ENCODE assay signal across 11 cellular contexts in genomic region chr4:52643846-52644245, GRCh38. TPM values are rescaled to one million over a fixed set of nuclear protein-coding genes. Genes with fewer than 3 reads are reported as not detected.
DNase-seq lines count a peak whose midpoint lies in the region; ATAC-seq and TF ChIP-seq lines count a peak whose summit lies in the region.
"Had no signal": no experiment of that assay in that cellular context is flagged by ENCODE, and none has a peak within 500 bp of the region (broad histone marks: within the 10 kb centered on the region; RNA-seq: fewer than 3 reads in every experiment).

No MANE protein-coding gene starts in this region.

- no peaks in the 10 kb centered on the region for H3K27me3 Mint-ChIP-seq in activated CD4-positive, alpha-beta T cell treated with anti-CD3 and anti-CD28 coated beads for 36 hours
- H3K27me3 Mint-ChIP-seq: activated B cell treated with CpG ODN at 0.5 μM for 24 hours had no signal

- H3K4me3 Mint-ChIP-seq in activated CD4-positive, alpha-beta T cell treated with anti-CD3 and anti-CD28 coated beads for 36 hours, result no peak overlapping the region
- H3K4me3 Mint-ChIP-seq: activated B cell treated with CpG ODN at 0.5 μM for 24 hours had no signal

- H3K27ac ChIP-seq in Peyer's patch, result no peak overlapping the region
- H3K27ac ChIP-seq in thyroid gland, result no peak overlapping the region
- H3K27ac ChIP-seq: 22Rv1, epithelial cell of prostate had no signal

- no peak overlapping the region for H3K4me3 ChIP-seq in Peyer's patch
- H3K4me3 ChIP-seq in foreskin fibroblast (ENCODE audit: low read depth in 1 of 2, low read length in 2 of 2), result no peak overlapping the region
- H3K4me3 ChIP-seq in thyroid gland (replicated peaks in 1 of 3), result no peak overlapping the region

- H3K27me3 ChIP-seq in Peyer's patch, result no peaks in the 10 kb centered on the region
- no peaks in the 10 kb centered on the region for H3K27me3 ChIP-seq in thyroid gland

- no peaks in the 10 kb centered on the region for H3K36me3 Mint-ChIP-seq in activated CD4-positive, alpha-beta T cell treated with anti-CD3 and anti-CD28 coated beads for 36 hours (ENCODE audit: low read depth)

- 15 to 30% methylated on average over 4 of the region's 4 CpGs for WGBS in thyroid gland, 2 donors

- H3K9me3 Mint-ChIP-seq in activated CD4-positive, alpha-beta T cell treated with anti-CD3 and anti-CD28 coated beads for 36 hours (ENCODE audit: low read depth), result no peaks in the 10 kb centered on the region
- H3K9me3 Mint-ChIP-seq: activated B cell treated with CpG ODN at 0.5 μM for 24 hours had no signal

- no peak for TF ChIP-seq CTCF in Peyer's patch (IDR thresholded peaks at IDR 0.05)
- TF ChIP-seq CTCF in foreskin fibroblast (IDR thresholded peaks at IDR 0.05; ENCODE audit: low read depth, low read length), result no peak
- no peak for TF ChIP-seq CTCF in thyroid gland (IDR thresholded peaks at IDR 0.05)

- no peak for ATAC-seq in activated CD4-positive, alpha-beta T cell treated with anti-CD3 and anti-CD28 coated beads for 36 hours

- no peak for TF ChIP-seq POLR2A in Peyer's patch (IDR thresholded peaks at IDR 0.05)
- TF ChIP-seq POLR2A in thyroid gland (IDR thresholded peaks at IDR 0.05), result no peak

- no peaks in the 10 kb centered on the region for H3K9me3 ChIP-seq in Peyer's patch
- no peaks in the 10 kb centered on the region for H3K9me3 ChIP-seq in thyroid gland

- H3K36me3 ChIP-seq in Peyer's patch (no peaks in the 10 kb centered on the region), thyroid gland (no peaks in the 10 kb centered on the region)

- H3K4me1 ChIP-seq in Peyer's patch, result peaks cover 0 to 10% (median 0%) of the 10 kb centered on the region in 4 donors
- peaks cover 4 to 28% of the 10 kb centered on the region in 2 donors for H3K4me1 ChIP-seq in thyroid gland

- intact Hi-C loops in thyroid gland (cut with DNase I), result no loop called here
- intact Hi-C loops in activated CD4-positive, alpha-beta T cell treated with anti-CD3 and anti-CD28 coated beads for 36 hours (cut with DNase I, micrococcal nuclease), result no loop called here

- H3K4me1 Mint-ChIP-seq in activated CD4-positive, alpha-beta T cell treated with anti-CD3 and anti-CD28 coated beads for 36 hours, result peaks cover 23% of the 10 kb centered on the region

- DNase-seq in DMS 273 (lab: John Stamatoyannopoulos, UW; ENCODE audit: unreplicated experiment) (peak; percentile 48), DMS 273 treated with DMSO at 0.1 percent for 48 hours (lab: John Stamatoyannopoulos, UW) (no peak), Peyer's patch (peak in 2 of 3 donors; percentile 24 to 55), foreskin fibroblast (peak; percentile 53 to 74), thyroid gland (peak; percentile 95 to 97), medulla oblongata (ENCODE audit: extremely low spot score) (no peak), T-helper 1 cell (no peak)
- no peak for DNase-seq in activated CD4-positive, alpha-beta T cell treated with anti-CD3 and anti-CD28 coated beads for 36 hours
- DNase-seq: activated B cell treated with CpG ODN at 0.5 μM for 24 hours had no signal

- POLR2A ChIA-PET in activated CD4-positive, alpha-beta T cell treated with anti-CD3 and anti-CD28 coated beads for 36 hours (lab: Charles Lee), result no interaction called here

- no peak overlapping the region for H3K27ac Mint-ChIP-seq in activated CD4-positive, alpha-beta T cell treated with anti-CD3 and anti-CD28 coated beads for 36 hours
- H3K27ac Mint-ChIP-seq: activated B cell treated with CpG ODN at 0.5 μM for 24 hours had no signal

- CTCF ChIA-PET in activated CD4-positive, alpha-beta T cell treated with anti-CD3 and anti-CD28 coated beads for 36 hours (lab: Charles Lee), result no interaction called here

RNA-seq across cellular contexts. Expression of gene USP46, which starts 15.3 kb away (rescaled TPM):
- total RNA-seq in Peyer's patch, result 10 to 100 TPM in 2 of 4 donors, 1 to 10 TPM in 2; 7.4 to 19.8 (median 9.4) TPM
- total RNA-seq in thyroid gland, result 10 to 100 TPM; 10.8 to 17.6 (median 14.2) TPM
- 1 to 10 TPM; 4.3 to 5.4 TPM for total RNA-seq in activated CD4-positive, alpha-beta T cell treated with anti-CD3 and anti-CD28 coated beads for 36 hours

Comparison
In these comparisons a context has a peak if more than half of its experiments do, and no peak if none do; other contexts are left out.
1. DNase-seq: peak in DMS 273 (single experiment), Peyer's patch (2 of 3), foreskin fibroblast (2 of 2) and thyroid gland (2 of 2); none in DMS 273 treated with DMSO at 0.1 percent for 48 hours (single experiment), medulla oblongata (single experiment), activated CD4-positive, alpha-beta T cell treated with anti-CD3 and anti-CD28 coated beads for 36 hours (single experiment) and T-helper 1 cell (0 of 5).